Comparison of ENCODE assay signal across 14 cellular contexts in the genomic region with DNA sequence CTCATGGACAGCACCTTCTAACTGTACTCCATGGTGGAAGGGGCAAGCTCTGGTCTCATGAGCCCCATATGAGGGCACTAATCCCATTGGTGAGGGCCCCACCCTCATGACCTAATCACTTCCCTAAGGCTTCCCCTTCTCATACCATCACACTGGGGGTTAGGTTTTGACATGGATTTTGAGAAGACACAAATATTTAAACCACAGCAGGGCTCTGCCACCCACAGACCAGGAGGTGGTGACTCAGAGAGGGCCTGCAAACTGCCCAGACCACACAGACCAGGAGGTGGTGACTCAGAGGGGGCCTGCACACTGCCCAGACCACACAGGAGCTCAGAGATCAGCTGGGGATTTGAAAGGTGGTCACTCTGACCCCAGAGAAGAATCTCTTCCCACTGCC.
A peak's percentile ranks its signal among the peaks of the same experiment; 100 is the strongest.
DNase-seq lines count a peak whose midpoint lies in the region; ATAC-seq, FAIRE-seq and TF ChIP-seq lines count a peak whose summit lies in the region.
"Had no signal": no experiment of that assay in that cellular context is flagged by ENCODE, and none has a peak within 500 bp of the region (broad histone marks: within the 10 kb centered on the region; RNA-seq: fewer than 3 reads in every experiment).

No MANE protein-coding gene starts in this region.

- H3K4me1 ChIP-seq in HepG2 (ENCODE audit: insufficient read depth, low read length) (no peaks in the 10 kb centered on the region), right lobe of liver (no peaks in the 10 kb centered on the region)
- H3K4me1 ChIP-seq: testis had no signal

- H3K4me2 ChIP-seq in HepG2 (ENCODE audit: low read depth, low read length): no peak overlapping the region

- no peaks in the 10 kb centered on the region for H4K20me1 ChIP-seq in HepG2 (ENCODE audit: insufficient read depth, low read length)

- TF ChIP-seq RAD21 in HepG2 (CRISPR knock-in tag; IDR thresholded peaks at IDR 0.05): no peak

- no peaks in the 10 kb centered on the region for H3K36me3 ChIP-seq in HepG2 (replicated peaks in 1 of 2; ENCODE audit: control insufficient read depth in 1 of 2, insufficient read depth in 2 of 2, low read length in 2 of 2)
- H3K36me3 ChIP-seq in right lobe of liver: no peaks in the 10 kb centered on the region

- peaks cover 12% of the 10 kb centered on the region for H3K9me3 ChIP-seq in HepG2 (ENCODE audit: low read length)
- H3K9me3 ChIP-seq in right lobe of liver: peaks cover 0 to 3% (median 0%) of the 10 kb centered on the region in 4 donors
- H3K9me3 ChIP-seq: testis had no signal

- TF ChIP-seq POLR2A in HepG2 (IDR thresholded peaks at IDR 0.05; ENCODE audit: insufficient read depth in 1 of 2, low read depth in 2 of 2, low read length in 2 of 2): no peak
- TF ChIP-seq POLR2A in right lobe of liver (IDR thresholded peaks at IDR 0.05): no peak

- no peaks in the 10 kb centered on the region for H3K79me2 ChIP-seq in HepG2 (ENCODE audit: insufficient read depth, low read length)

- TF ChIP-seq CTCF in HepG2 (CRISPR knock-in tag; IDR thresholded peaks at IDR 0.05) (no peak), right lobe of liver (IDR thresholded peaks at IDR 0.05) (no peak), foreskin fibroblast (IDR thresholded peaks at IDR 0.05; ENCODE audit: low read depth, low read length) (no peak), GM13976 (IDR thresholded peaks at IDR 0.05; ENCODE audit: borderline replicate concordance, control extremely low read depth, extremely low read depth, insufficient read depth, missing control alignments) (no peak)

- H3K27me3 ChIP-seq in HepG2 (ENCODE audit: control insufficient read depth in 1 of 2, insufficient read depth in 2 of 2, low read length in 2 of 2) (peaks cover 4 to 46% of the 10 kb centered on the region in 2 experiments; a peak in 4 of 5 replicates), right lobe of liver (no peaks in the 10 kb centered on the region)
- H3K27me3 ChIP-seq: testis had no signal

- ATAC-seq in HepG2 (no peak), right lobe of liver (no peak)
- ATAC-seq: mucosa of descending colon, T-cell had no signal

- FAIRE-seq in HepG2 (lab: Jason Lieb, UNC): no peak

- intact Hi-C loops in HepG2 (cut with micrococcal nuclease; ENCODE audit: unreplicated experiment): no loop called here
- intact Hi-C loops in right lobe of liver (cut with DNase I): no loop called here

- H3K27ac ChIP-seq in HepG2 (ENCODE audit: extremely low read length, insufficient read depth, low read length): no peak overlapping the region
- H3K27ac ChIP-seq in right lobe of liver: no peak overlapping the region
- H3K27ac ChIP-seq: testis had no signal

- no peak overlapping the region for H3K9ac ChIP-seq in HepG2 (ENCODE audit: insufficient read depth, low read depth, low read length)

- DNase-seq in HepG2 (ENCODE audit: low spot score) (no peak), right lobe of liver (no peak), T1000 (lab: John Stamatoyannopoulos, UW) (peak; percentile 43), foreskin fibroblast (peak; percentile 74 to 77), NCI-H2196 (lab: John Stamatoyannopoulos, UW; ENCODE audit: unreplicated experiment) (no peak), iPS-NIHi11 (ENCODE audit: low spot score) (no peak), inferior parietal cortex (ENCODE audit: extremely low spot score) (no peak), GM13976 (ENCODE audit: low spot score) (no peak)
- DNase-seq: activated CD8-positive, alpha-beta memory T cell treated with anti-CD3 and anti-CD28 coated beads for 24 hours; effector CD8-positive, alpha-beta T cell; mucosa of descending colon; NCI-H146; T-cell; testis had no signal

- CTCF ChIA-PET in HepG2 (lab: Yijun Ruan, JAX; ENCODE audit: low intra/inter-chr PET ratio, low total read pairs): no interaction called here

- TF ChIP-seq EP300 in HepG2 (IDR thresholded peaks at IDR 0.05; ENCODE audit: low read depth in 2 of 2, low read length in 2 of 2) (no peak), HepG2 (CRISPR knock-in tag; IDR thresholded peaks at IDR 0.05; ENCODE audit: borderline replicate concordance) (no peak)

- H3K4me3 ChIP-seq in HepG2 (replicated peaks in 1 of 3; ENCODE audit: insufficient read depth in 1 of 3, low read depth in 2 of 3, low read length in 3 of 3): no peak overlapping the region
- H3K4me3 ChIP-seq in right lobe of liver: no peak overlapping the region
- H3K4me3 ChIP-seq in foreskin fibroblast (ENCODE audit: low read depth in 1 of 2, low read length in 2 of 2): no peak overlapping the region
- H3K4me3 ChIP-seq: mucosa of descending colon, testis had no signal

- H2AFZ ChIP-seq in HepG2 (ENCODE audit: low read length): no peak overlapping the region

- in situ Hi-C loops in HepG2 (cut with HindIII; ENCODE audit: extremely low pct_ligation_motif_present, low pct_unique_long_range_greater_than_20kb) (no loop called here), GM13976 (cut with MboI; ENCODE audit: low sequenced_read_pairs, unreplicated experiment) (no loop called here)

- no TSS peak for BruUV-seq in HepG2 (replicated peaks; lab: Mats Ljungman, UMichigan)

- POLR2A ChIA-PET in HepG2 (lab: Yijun Ruan, JAX): no interaction called here

TF ChIP-seq in HepG2, 621 proteins besides CTCF, POLR2A, EP300 and RAD21:
- TF ChIP-seq, protein P1, sequence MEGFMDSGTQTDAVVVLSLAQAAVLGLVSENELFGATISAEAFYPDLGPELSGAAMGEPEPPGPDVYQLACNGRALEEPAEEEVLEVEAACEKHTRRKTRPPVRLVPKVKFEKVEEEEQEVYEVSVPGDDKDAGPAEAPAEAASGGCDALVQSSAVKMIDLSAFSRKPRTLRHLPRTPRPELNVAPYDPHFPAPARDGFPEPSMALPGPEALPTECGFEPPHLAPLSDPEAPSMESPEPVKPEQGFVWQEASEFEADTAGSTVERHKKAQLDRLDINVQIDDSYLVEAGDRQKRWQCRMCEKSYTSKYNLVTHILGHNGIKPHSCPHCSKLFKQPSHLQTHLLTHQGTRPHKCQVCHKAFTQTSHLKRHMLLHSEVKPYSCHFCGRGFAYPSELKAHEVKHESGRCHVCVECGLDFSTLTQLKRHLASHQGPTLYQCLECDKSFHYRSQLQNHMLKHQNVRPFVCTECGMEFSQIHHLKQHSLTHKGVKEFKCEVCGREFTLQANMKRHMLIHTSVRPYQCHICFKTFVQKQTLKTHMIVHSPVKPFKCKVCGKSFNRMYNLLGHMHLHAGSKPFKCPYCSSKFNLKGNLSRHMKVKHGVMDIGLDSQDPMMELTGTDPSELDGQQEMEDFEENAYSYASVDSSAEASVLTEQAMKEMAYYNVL (CRISPR knock-in tag; IDR thresholded peaks at IDR 0.05; ENCODE audit: borderline replicate concordance): no peak
- TF ChIP-seq, protein P2, sequence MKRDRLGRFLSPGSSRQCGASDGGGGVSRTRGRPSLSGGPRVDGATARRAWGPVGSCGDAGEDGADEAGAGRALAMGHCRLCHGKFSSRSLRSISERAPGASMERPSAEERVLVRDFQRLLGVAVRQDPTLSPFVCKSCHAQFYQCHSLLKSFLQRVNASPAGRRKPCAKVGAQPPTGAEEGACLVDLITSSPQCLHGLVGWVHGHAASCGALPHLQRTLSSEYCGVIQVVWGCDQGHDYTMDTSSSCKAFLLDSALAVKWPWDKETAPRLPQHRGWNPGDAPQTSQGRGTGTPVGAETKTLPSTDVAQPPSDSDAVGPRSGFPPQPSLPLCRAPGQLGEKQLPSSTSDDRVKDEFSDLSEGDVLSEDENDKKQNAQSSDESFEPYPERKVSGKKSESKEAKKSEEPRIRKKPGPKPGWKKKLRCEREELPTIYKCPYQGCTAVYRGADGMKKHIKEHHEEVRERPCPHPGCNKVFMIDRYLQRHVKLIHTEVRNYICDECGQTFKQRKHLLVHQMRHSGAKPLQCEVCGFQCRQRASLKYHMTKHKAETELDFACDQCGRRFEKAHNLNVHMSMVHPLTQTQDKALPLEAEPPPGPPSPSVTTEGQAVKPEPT (CRISPR knock-in tag; IDR thresholded peaks at IDR 0.05; ENCODE audit: low read depth): no peak
- TF ChIP-seq ZBTB7B (CRISPR knock-in tag; IDR thresholded peaks at IDR 0.05) (no peak), ZNF850 (CRISPR knock-in tag; conservative IDR thresholded peaks at IDR 0.05) (no peak), ZNF264 (CRISPR knock-in tag; IDR thresholded peaks at IDR 0.05) (peak; percentile 99), PRDM4 (CRISPR knock-in tag; IDR thresholded peaks at IDR 0.05; ENCODE audit: borderline replicate concordance) (no peak)

Comparison
In these comparisons a context has a peak if more than half of its experiments do, and no peak if none do; other contexts are left out.
1. DNase-seq: peak in T1000 (single experiment) and foreskin fibroblast (2 of 2); none in HepG2 (single experiment), right lobe of liver (0 of 3), NCI-H2196 (single experiment), iPS-NIHi11 (single experiment), inferior parietal cortex (single experiment) and GM13976 (single experiment).